ENCODE assay signal across 39 cellular contexts in genomic region chr10:61181832-61182231, GRCh38.
"Had no signal": no experiment of that assay in that cellular context is flagged by ENCODE, and none has a peak within 500 bp of the region (broad histone marks: within the 10 kb centered on the region; RNA-seq: fewer than 3 reads in every experiment).

No MANE protein-coding gene starts in this region.

- H3K27me3 Mint-ChIP-seq: activated naive CD4-positive, alpha-beta T cell treated with anti-CD3 and anti-CD28 coated beads, Interleukin-2, amount 10 ng/mL, durations not matched to agents 7 days and 5 days; activated naive CD4-positive, alpha-beta T cell treated with anti-CD3 and anti-CD28 coated beads, Interleukin-2, amount 50 U/mL, for 24 hours; activated naive CD8-positive, alpha-beta T cell treated with anti-CD3 and anti-CD28 coated beads, Interleukin-2, amount 50 U/mL, for 24 hours; central memory CD8-positive, alpha-beta T cell had no signal

- H3K9me3 ChIP-seq: adrenal gland, ascending aorta, body of pancreas, breast epithelium had no signal

- H3K27ac ChIP-seq: adrenal gland, ascending aorta, body of pancreas, brain microvascular endothelial cell, breast epithelium, cardiac muscle cell had no signal

- DNase-seq: activated effector memory CD4-positive, alpha-beta T cell treated with anti-CD3 and anti-CD28 coated beads, Interleukin-2, amount 50 U/mL, for 16 hours; activated effector memory CD4-positive, alpha-beta T cell treated with Interleukin-2 at 50 U/mL for 16 hours; activated gamma-delta T cell; activated gamma-delta T cell treated with Interleukin-2 at 50 U/mL for 16 hours; activated naive CD4-positive, alpha-beta T cell; activated naive CD4-positive, alpha-beta T cell treated with anti-CD3 and anti-CD28 coated beads for 36 hours; activated naive CD4-positive, alpha-beta T cell treated with anti-CD3 and anti-CD28 coated beads, Interleukin-2, amount 10 ng/mL, durations not matched to agents 7 days and 5 days; activated naive CD4-positive, alpha-beta T cell treated with anti-CD3 and anti-CD28 coated beads, Interleukin-2, amount 50 U/mL, for 16 hours; activated naive CD4-positive, alpha-beta T cell treated with Interleukin-2 at 50 U/mL for 16 hours; activated naive CD8-positive, alpha-beta T cell treated with anti-CD3 and anti-CD28 coated beads for 36 hours; activated naive CD8-positive, alpha-beta T cell treated with anti-CD3 and anti-CD28 coated beads, Interleukin-2, amount 10 ng/mL, durations not matched to agents 7 days and 5 days; activated naive CD8-positive, alpha-beta T cell treated with anti-CD3 and anti-CD28 coated beads, Interleukin-2, amount 50 U/mL, for 24 hours; activated T-cell treated with anti-CD3 and anti-CD28 coated beads, Interleukin-2, amount 50 U/mL, for 1 hour; activated T-cell treated with anti-CD3 and anti-CD28 coated beads, Interleukin-2, amount 50 U/mL, for 4 hours; activated T-cell treated with anti-CD3 and anti-CD28 coated beads, Interleukin-2, amount 50 U/mL, for 48 hours; activated T-cell treated with anti-CD3 and anti-CD28 coated beads, Interleukin-2, amount 50 U/mL, for 72 hours; adrenal gland; amniotic stem cell; amygdala; anterior cingulate cortex; aorta; body of pancreas; brain microvascular endothelial cell; caudate nucleus; central memory CD4-positive, alpha-beta T cell; cerebellar nuclear complex had no signal

- H3K27ac Mint-ChIP-seq: activated naive CD4-positive, alpha-beta T cell treated with anti-CD3 and anti-CD28 coated beads for 36 hours; activated naive CD4-positive, alpha-beta T cell treated with anti-CD3 and anti-CD28 coated beads, Interleukin-2, amount 10 ng/mL, durations not matched to agents 7 days and 5 days; activated naive CD4-positive, alpha-beta T cell treated with anti-CD3 and anti-CD28 coated beads, Interleukin-2, amount 50 U/mL, for 24 hours; activated naive CD4-positive, alpha-beta T cell treated with anti-CD3 and anti-CD28 coated beads, Interleukin-2, amount 50 U/mL, for 72 hours; activated naive CD8-positive, alpha-beta T cell; activated naive CD8-positive, alpha-beta T cell treated with anti-CD3 and anti-CD28 coated beads for 36 hours; activated naive CD8-positive, alpha-beta T cell treated with anti-CD3 and anti-CD28 coated beads, Interleukin-2, amount 10 ng/mL, durations not matched to agents 7 days and 5 days; activated naive CD8-positive, alpha-beta T cell treated with anti-CD3 and anti-CD28 coated beads, Interleukin-2, amount 50 U/mL, for 24 hours; activated T-cell treated with anti-CD3 and anti-CD28 coated beads, Interleukin-2, amount 50 U/mL, for 72 hours; activated T-helper 1 cell treated with anti-CD3 and anti-CD28 coated beads, Interleukin-12 subunit alpha, Interleukin-12 subunit beta, Interleukin-2, Interleukin-4 antibody, amounts not matched to agents 30 ng/mL and 10 ng/mL and 1 ng/mL, durations not matched to agents 14 hours and 24 hours and 36 hours; activated T-helper 17 cell treated with anti-CD3 and anti-CD28 coated beads, Interleukin-2, amount 50 U/mL, for 72 hours; activated T-helper 2 cell treated with anti-CD3 and anti-CD28 coated beads, Interferon-gamma antibody, Interleukin-2, Interleukin-4, amounts not matched to agents 10 μg/mL and 5 μg/mL and 100 μg/mL, durations not matched to agents 14 hours and 24 hours and 36 hours; brain had no signal

- H3K36me3 ChIP-seq: adrenal gland, ascending aorta, brain microvascular endothelial cell, breast epithelium, cardiac muscle cell had no signal

- H3K4me1 ChIP-seq: adrenal gland, ascending aorta, breast epithelium had no signal

- H3K4me1 Mint-ChIP-seq: activated naive CD4-positive, alpha-beta T cell treated with anti-CD3 and anti-CD28 coated beads, Interleukin-2, amount 10 ng/mL, durations not matched to agents 7 days and 5 days; activated naive CD4-positive, alpha-beta T cell treated with anti-CD3 and anti-CD28 coated beads, Interleukin-2, amount 50 U/mL, for 24 hours; activated naive CD8-positive, alpha-beta T cell treated with anti-CD3 and anti-CD28 coated beads for 36 hours; activated naive CD8-positive, alpha-beta T cell treated with anti-CD3 and anti-CD28 coated beads, Interleukin-2, amount 10 ng/mL, durations not matched to agents 7 days and 5 days; activated naive CD8-positive, alpha-beta T cell treated with anti-CD3 and anti-CD28 coated beads, Interleukin-2, amount 50 U/mL, for 24 hours; activated T-helper 17 cell treated with anti-CD3 and anti-CD28 coated beads, Interleukin-2, amount 50 U/mL, for 72 hours; brain; central memory CD8-positive, alpha-beta T cell had no signal

- H3K36me3 Mint-ChIP-seq: activated naive CD4-positive, alpha-beta T cell treated with anti-CD3 and anti-CD28 coated beads, Interleukin-2, amount 10 ng/mL, durations not matched to agents 7 days and 5 days; activated naive CD4-positive, alpha-beta T cell treated with anti-CD3 and anti-CD28 coated beads, Interleukin-2, amount 50 U/mL, for 24 hours; activated naive CD4-positive, alpha-beta T cell treated with anti-CD3 and anti-CD28 coated beads, Interleukin-2, amount 50 U/mL, for 72 hours; activated naive CD8-positive, alpha-beta T cell; activated naive CD8-positive, alpha-beta T cell treated with anti-CD3 and anti-CD28 coated beads for 36 hours; activated naive CD8-positive, alpha-beta T cell treated with anti-CD3 and anti-CD28 coated beads, Interleukin-2, amount 10 ng/mL, durations not matched to agents 7 days and 5 days; brain had no signal

- ATAC-seq: activated naive CD4-positive, alpha-beta T cell treated with anti-CD3 and anti-CD28 coated beads, Interleukin-2, amount 50 U/mL, for 72 hours; activated naive CD8-positive, alpha-beta T cell treated with anti-CD3 and anti-CD28 coated beads, Interleukin-2, amount 50 U/mL, for 24 hours; activated T-cell treated with anti-CD3 and anti-CD28 coated beads, Interleukin-2, amount 50 U/mL, for 4 hours; activated T-cell treated with anti-CD3 and anti-CD28 coated beads, Interleukin-2, amount 50 U/mL, for 72 hours; activated T-helper 17 cell treated with anti-CD3 and anti-CD28 coated beads, Interleukin-2, amount 50 U/mL, for 72 hours; body of pancreas had no signal

- FAIRE-seq: astrocyte, bronchial epithelial cell had no signal

- H3K4me3 Mint-ChIP-seq: activated naive CD4-positive, alpha-beta T cell treated with anti-CD3 and anti-CD28 coated beads for 36 hours; activated naive CD4-positive, alpha-beta T cell treated with anti-CD3 and anti-CD28 coated beads, Interleukin-2, amount 10 ng/mL, durations not matched to agents 7 days and 5 days; activated naive CD4-positive, alpha-beta T cell treated with anti-CD3 and anti-CD28 coated beads, Interleukin-2, amount 50 U/mL, for 24 hours; activated naive CD8-positive, alpha-beta T cell; activated naive CD8-positive, alpha-beta T cell treated with anti-CD3 and anti-CD28 coated beads for 36 hours; activated naive CD8-positive, alpha-beta T cell treated with anti-CD3 and anti-CD28 coated beads, Interleukin-2, amount 10 ng/mL, durations not matched to agents 7 days and 5 days; activated naive CD8-positive, alpha-beta T cell treated with anti-CD3 and anti-CD28 coated beads, Interleukin-2, amount 50 U/mL, for 24 hours; activated T-cell treated with anti-CD3 and anti-CD28 coated beads, Interleukin-2, amount 50 U/mL, for 4 hours; activated T-cell treated with anti-CD3 and anti-CD28 coated beads, Interleukin-2, amount 50 U/mL, for 72 hours; activated T-helper 1 cell treated with anti-CD3 and anti-CD28 coated beads, Interleukin-12 subunit alpha, Interleukin-12 subunit beta, Interleukin-2, Interleukin-4 antibody, amounts not matched to agents 30 ng/mL and 10 ng/mL and 1 ng/mL, durations not matched to agents 14 hours and 24 hours and 36 hours; activated T-helper 17 cell treated with anti-CD3 and anti-CD28 coated beads, Interleukin-2, amount 50 U/mL, for 72 hours; brain; central memory CD8-positive, alpha-beta T cell had no signal

- H3K4me3 ChIP-seq: adrenal gland, ascending aorta, body of pancreas, breast epithelium, cardiac muscle cell had no signal

- H3K9me3 Mint-ChIP-seq: activated naive CD4-positive, alpha-beta T cell treated with anti-CD3 and anti-CD28 coated beads for 36 hours; activated naive CD4-positive, alpha-beta T cell treated with anti-CD3 and anti-CD28 coated beads, Interleukin-2, amount 10 ng/mL, durations not matched to agents 7 days and 5 days; activated naive CD4-positive, alpha-beta T cell treated with anti-CD3 and anti-CD28 coated beads, Interleukin-2, amount 50 U/mL, for 24 hours; activated naive CD4-positive, alpha-beta T cell treated with anti-CD3 and anti-CD28 coated beads, Interleukin-2, amount 50 U/mL, for 72 hours; activated naive CD8-positive, alpha-beta T cell treated with anti-CD3 and anti-CD28 coated beads for 36 hours; activated naive CD8-positive, alpha-beta T cell treated with anti-CD3 and anti-CD28 coated beads, Interleukin-2, amount 10 ng/mL, durations not matched to agents 7 days and 5 days; activated T-cell treated with anti-CD3 and anti-CD28 coated beads, Interleukin-2, amount 50 U/mL, for 4 hours; activated T-cell treated with anti-CD3 and anti-CD28 coated beads, Interleukin-2, amount 50 U/mL, for 72 hours; activated T-helper 1 cell treated with anti-CD3 and anti-CD28 coated beads, Interleukin-12 subunit alpha, Interleukin-12 subunit beta, Interleukin-2, Interleukin-4 antibody, amounts not matched to agents 30 ng/mL and 10 ng/mL and 1 ng/mL, durations not matched to agents 14 hours and 24 hours and 36 hours; activated T-helper 17 cell treated with anti-CD3 and anti-CD28 coated beads, Interleukin-2, amount 50 U/mL, for 72 hours; activated T-helper 2 cell treated with anti-CD3 and anti-CD28 coated beads, Interferon-gamma antibody, Interleukin-2, Interleukin-4, amounts not matched to agents 10 μg/mL and 5 μg/mL and 100 μg/mL, durations not matched to agents 14 hours and 24 hours and 36 hours; central memory CD8-positive, alpha-beta T cell had no signal

- H3K27me3 ChIP-seq: adrenal gland, ascending aorta, body of pancreas, brain microvascular endothelial cell, breast epithelium, cardiac muscle cell had no signal
